ENCODE assay signal across 9 cellular contexts in genomic region chr3:124545891-124546290, GRCh38.
"Had no signal": no experiment of that assay in that cellular context is flagged by ENCODE, and none has a peak within 500 bp of the region (broad histone marks: within the 10 kb centered on the region; RNA-seq: fewer than 3 reads in every experiment).

No MANE protein-coding gene starts in this region.

- H3K36me3 Mint-ChIP-seq: IgD-negative memory B cell had no signal

- H3K4me3 ChIP-seq: K562 had no signal

- H3K9me3 Mint-ChIP-seq: IgD-negative memory B cell had no signal

- H3K4me3 Mint-ChIP-seq: IgD-negative memory B cell had no signal

- H3K9ac ChIP-seq: KMS-11 had no signal

- H3K27ac ChIP-seq: HL-60, KMS-11 had no signal

- H3K27ac Mint-ChIP-seq: IgD-negative memory B cell had no signal

- H3K4me1 Mint-ChIP-seq: IgD-negative memory B cell had no signal

- DNase-seq: IMR-90, Karpas-422, KBM-7, KG1 had no signal

- H3K4me2 ChIP-seq: KMS-11 had no signal

- ATAC-seq: HepG2, K562 had no signal
